9 cellular contexts compared by ENCODE assay signal in genomic region chr19:3554254-3555083, GRCh38. TPM values are rescaled to one million over a fixed set of nuclear protein-coding genes. Genes with fewer than 3 reads are reported as not detected.
DNase-seq lines count a peak whose midpoint lies in the region; ATAC-seq and TF ChIP-seq lines count a peak whose summit lies in the region.
"Had no signal": no experiment of that assay in that cellular context is flagged by ENCODE, and none has a peak within 500 bp of the region (broad histone marks: within the 10 kb centered on the region; RNA-seq: fewer than 3 reads in every experiment).

No MANE protein-coding gene starts in this region.

- peak overlapping the region; percentile 93 for H3K27ac Mint-ChIP-seq in activated CD8-positive, alpha-beta T cell treated with anti-CD3 and anti-CD28 coated beads for 36 hours
- peak overlapping the region; percentile 67 to 92 (median 80) for H3K27ac Mint-ChIP-seq in immature natural killer cell

- no peaks in the 10 kb centered on the region for H3K9me3 ChIP-seq in thymus (ENCODE audit: control insufficient read depth)

- H3K4me3 ChIP-seq in thymus (ENCODE audit: low read length): peak overlapping the region; percentile 35

- DNase-seq in activated T-cell treated with anti-CD3 and anti-CD28 coated beads, Interleukin-2, amount 50 U/mL, for 1 hour: peak; percentile 55
- DNase-seq in activated T-cell treated with anti-CD3 and anti-CD28 coated beads for 4 hours (no peak), immature natural killer cell (peak in 1 of 3 donors; percentile 24), anterior cingulate cortex (lab: John Stamatoyannopoulos, UW) (no peak), GM19238 (ENCODE audit: insufficient read length, low spot score) (no peak)
- DNase-seq in activated CD8-positive, alpha-beta T cell treated with anti-CD3 and anti-CD28 coated beads for 36 hours: peak; percentile 48
- DNase-seq: amygdala had no signal

- intact Hi-C loops in activated CD8-positive, alpha-beta T cell treated with anti-CD3 and anti-CD28 coated beads for 36 hours (cut with micrococcal nuclease): no loop called here

- no peaks in the 10 kb centered on the region for H3K27me3 ChIP-seq in thymus (ENCODE audit: control insufficient read depth, insufficient read depth)

- H3K36me3 Mint-ChIP-seq in activated CD8-positive, alpha-beta T cell treated with anti-CD3 and anti-CD28 coated beads for 36 hours (ENCODE audit: low read depth): peaks cover 15% of the 10 kb centered on the region
- no peaks in the 10 kb centered on the region for H3K36me3 Mint-ChIP-seq in immature natural killer cell

- CTCF ChIA-PET in activated CD8-positive, alpha-beta T cell treated with anti-CD3 and anti-CD28 coated beads for 36 hours (lab: Charles Lee): interaction anchor here (0.6 to 5.6 kb wide), 3 partner anchors 8 to 68 kb away, joined by 3 to 56 read pairs (median 3); no protein-coding TSS in a partner anchor

- WGBS in thymus: 31% methylated on average over 21 of the region's 21 CpGs

- H3K27me3 Mint-ChIP-seq in activated CD8-positive, alpha-beta T cell treated with anti-CD3 and anti-CD28 coated beads for 36 hours: no peaks in the 10 kb centered on the region
- H3K27me3 Mint-ChIP-seq in immature natural killer cell (ENCODE audit: low read depth in 3 of 3): peaks cover 6 to 13% (median 6%) of the 10 kb centered on the region in 3 donors

- H3K4me3 Mint-ChIP-seq in activated CD8-positive, alpha-beta T cell treated with anti-CD3 and anti-CD28 coated beads for 36 hours: peak overlapping the region; percentile 92
- peak overlapping the region; percentile 66 to 88 (median 68) for H3K4me3 Mint-ChIP-seq in immature natural killer cell

- no peak for ATAC-seq in activated CD8-positive, alpha-beta T cell treated with anti-CD3 and anti-CD28 coated beads for 36 hours
- ATAC-seq in GM21737 (IDR thresholded peaks at IDR 0.05; ENCODE audit: unreplicated experiment): no peak

- POLR2A ChIA-PET in activated CD8-positive, alpha-beta T cell treated with anti-CD3 and anti-CD28 coated beads for 36 hours (lab: Charles Lee): interaction anchor here (0.8 to 1.8 kb wide), 5 partner anchors 12 to 73 kb away, joined by 3 to 6 read pairs (median 3); partner anchors contain the start of genes GIPC3 and TEKTIP1

- H3K4me1 ChIP-seq in thymus (ENCODE audit: control insufficient read depth, insufficient read depth, low read length): peaks cover 30% of the 10 kb centered on the region

- no peaks in the 10 kb centered on the region for H3K9me3 Mint-ChIP-seq in activated CD8-positive, alpha-beta T cell treated with anti-CD3 and anti-CD28 coated beads for 36 hours
- H3K9me3 Mint-ChIP-seq in immature natural killer cell: no peaks in the 10 kb centered on the region

- H3K27ac ChIP-seq in thymus (ENCODE audit: low read depth): peak overlapping the region; percentile 88

- H3K36me3 ChIP-seq in thymus (ENCODE audit: control insufficient read depth, insufficient read depth): peaks cover 20% of the 10 kb centered on the region

- TF ChIP-seq CTCF in activated CD8-positive, alpha-beta T cell treated with anti-CD3 and anti-CD28 coated beads for 36 hours (IDR thresholded peaks at IDR 0.05): no peak

- peaks cover 36% of the 10 kb centered on the region for H3K4me1 Mint-ChIP-seq in activated CD8-positive, alpha-beta T cell treated with anti-CD3 and anti-CD28 coated beads for 36 hours (ENCODE audit: low read depth)
- H3K4me1 Mint-ChIP-seq in immature natural killer cell: peaks cover 34 to 36% of the 10 kb centered on the region in 2 donors

RNA-seq across cellular contexts. Expression of gene MFSD12, which starts 2.9 kb away (rescaled TPM):
- total RNA-seq in activated CD8-positive, alpha-beta T cell treated with anti-CD3 and anti-CD28 coated beads for 36 hours: 10 to 100 TPM; 62.4 to 63.5 TPM
- polyA plus RNA-seq in immature natural killer cell: 10 to 100 TPM; 17.1 to 26.9 (median 25.6) TPM
- polyA plus RNA-seq in thymus: 76.0 TPM

RNA-seq across cellular contexts. Expression of gene TEKTIP1, which starts 15.5 kb away (rescaled TPM):
- 1 to 10 TPM; 1.6 to 2.4 TPM for total RNA-seq in activated CD8-positive, alpha-beta T cell treated with anti-CD3 and anti-CD28 coated beads for 36 hours
- polyA plus RNA-seq in immature natural killer cell: not detected
- 4.9 TPM for polyA plus RNA-seq in thymus

RNA-seq across cellular contexts. Expression of gene HMG20B, which starts 18.3 kb away (rescaled TPM):
- total RNA-seq in activated CD8-positive, alpha-beta T cell treated with anti-CD3 and anti-CD28 coated beads for 36 hours: 10 to 100 TPM; 42.7 to 47.3 TPM
- 10 to 100 TPM; 42.9 to 74.8 (median 60.1) TPM for polyA plus RNA-seq in immature natural killer cell
- 111 TPM for polyA plus RNA-seq in thymus

RNA-seq across cellular contexts. Expression of gene GIPC3, which starts 30.8 kb away (rescaled TPM):
- total RNA-seq in activated CD8-positive, alpha-beta T cell treated with anti-CD3 and anti-CD28 coated beads for 36 hours: under 1 TPM; 0.09 to 0.14 TPM
- polyA plus RNA-seq in immature natural killer cell: under 1 TPM in 2 of 3 donors, not detected in 1; 0.04 to 0.95 TPM
- polyA plus RNA-seq in thymus: 0.91 TPM

RNA-seq across cellular contexts. Expression of gene FZR1, which starts 48.4 kb away (rescaled TPM):
- total RNA-seq in activated CD8-positive, alpha-beta T cell treated with anti-CD3 and anti-CD28 coated beads for 36 hours: 10 to 100 TPM; 39.9 to 40.9 TPM
- 10 to 100 TPM in 1 of 3 donors, 1 to 10 TPM in 2; 6.8 to 14.2 (median 9.7) TPM for polyA plus RNA-seq in immature natural killer cell
- polyA plus RNA-seq in thymus: 26.2 TPM

Comparison
In these comparisons a context has a peak if more than half of its experiments do, and no peak if none do; other contexts are left out.
1. DNase-seq: peak in activated T-cell treated with anti-CD3 and anti-CD28 coated beads, Interleukin-2, amount 50 U/mL, for 1 hour (single experiment) and activated CD8-positive, alpha-beta T cell treated with anti-CD3 and anti-CD28 coated beads for 36 hours (single experiment); none in activated T-cell treated with anti-CD3 and anti-CD28 coated beads for 4 hours (single experiment), anterior cingulate cortex (0 of 58) and GM19238 (single experiment).